Comparison of ENCODE assay signal across 10 cellular contexts in genomic region chr5:124411089-124411488, GRCh38.
DNase-seq lines count a peak whose midpoint lies in the region; ATAC-seq and TF ChIP-seq lines count a peak whose summit lies in the region.
"Had no signal": no experiment of that assay in that cellular context is flagged by ENCODE, and none has a peak within 500 bp of the region (broad histone marks: within the 10 kb centered on the region; RNA-seq: fewer than 3 reads in every experiment).

No MANE protein-coding gene starts in this region.

- peak overlapping the region; percentile 24; the same call in 1 of the 2 replicates for H3K9ac ChIP-seq in SU-DHL-6 (ENCODE audit: low read length)

- no peaks in the 10 kb centered on the region for H3F3A ChIP-seq in SU-DHL-6 (ENCODE audit: insufficient read depth)

- TF ChIP-seq CTCF in SU-DHL-6 (IDR thresholded peaks at IDR 0.05; ENCODE audit: insufficient read depth, low read length, poor library complexity, severe bottlenecking) (no peak), osteoblast (IDR thresholded peaks at IDR 0.05; ENCODE audit: extremely low read depth, low read depth, low read length) (peak; percentile 25)

- H3K36me3 ChIP-seq in SU-DHL-6 (ENCODE audit: low read length) (peaks cover 6% of the 10 kb centered on the region; the same call in 1 of the 2 replicates), osteoblast (ENCODE audit: insufficient read depth, low read length) (no peaks in the 10 kb centered on the region)

- H2AFZ ChIP-seq in SU-DHL-6 (ENCODE audit: low read depth, low read length, severe bottlenecking) (peak overlapping the region; percentile 21), osteoblast (ENCODE audit: low read length) (no peak overlapping the region)

- intact Hi-C loops in posterior vena cava (cut with DNase I) = no loop called here

- H4K20me1 ChIP-seq in SU-DHL-6 (ENCODE audit: low read depth, low read length) = no peaks in the 10 kb centered on the region
- no peaks in the 10 kb centered on the region for H4K20me1 ChIP-seq in osteoblast (ENCODE audit: insufficient read depth, low read length)

- ATAC-seq in GM19351 (IDR thresholded peaks at IDR 0.05; ENCODE audit: unreplicated experiment) (peak; percentile 41), HG02870 (IDR thresholded peaks at IDR 0.05; ENCODE audit: unreplicated experiment) (peak; percentile 37)

- H3K79me2 ChIP-seq in SU-DHL-6 (ENCODE audit: insufficient read depth, low read length) (no peaks in the 10 kb centered on the region), osteoblast (ENCODE audit: insufficient read depth, low read length) (no peaks in the 10 kb centered on the region)

- no peak for DNase-seq in osteoblast (ENCODE audit: insufficient read length, low spot score, missing footprints)
- DNase-seq in posterior vena cava (ENCODE audit: low spot score) = no peak
- no peak for DNase-seq in globus pallidus (ENCODE audit: low spot score)
- no peak for DNase-seq in GOT3 (lab: John Stamatoyannopoulos, UW)
- DNase-seq: activated CD4-positive, alpha-beta T cell treated with anti-CD3 and anti-CD28 coated beads, Interleukin-2, amount 50 U/mL, for 48 hours; testis had no signal

- H3K4me1 ChIP-seq in osteoblast (ENCODE audit: insufficient read depth, low read length) = no peaks in the 10 kb centered on the region

- H3K4me3 ChIP-seq in SU-DHL-6 (ENCODE audit: insufficient read depth, low read length, poor library complexity, severe bottlenecking) = peak overlapping the region; percentile 19
- no peak overlapping the region for H3K4me3 ChIP-seq in osteoblast (ENCODE audit: insufficient read depth, low read length)
- H3K4me3 ChIP-seq: lung, testis had no signal

- H3K27ac ChIP-seq in SU-DHL-6 (ENCODE audit: low read depth, low read length) (peak overlapping the region; percentile 75), osteoblast (ENCODE audit: low read depth, low read length) (no peak overlapping the region)
- H3K27ac ChIP-seq: testis had no signal

- H3K27me3 ChIP-seq in SU-DHL-6 (ENCODE audit: low read length) = no peaks in the 10 kb centered on the region
- H3K27me3 ChIP-seq in osteoblast (ENCODE audit: insufficient read depth, low read length) = no peaks in the 10 kb centered on the region
- H3K27me3 ChIP-seq: testis had no signal

- H3K4me2 ChIP-seq in SU-DHL-6 (ENCODE audit: low read depth, low read length, poor library complexity, severe bottlenecking) (peak overlapping the region; percentile 59), osteoblast (ENCODE audit: insufficient read depth, low read length) (no peak overlapping the region)

- H3K9me2 ChIP-seq in SU-DHL-6 (replicated peaks; ENCODE audit: insufficient read depth, low read length) = no peaks in the 10 kb centered on the region

- H3K9me3 ChIP-seq in SU-DHL-6 (ENCODE audit: insufficient read depth, low read length) (peaks cover 4% of the 10 kb centered on the region; the same call in 1 of the 2 replicates), osteoblast (ENCODE audit: low read depth, low read length) (no peaks in the 10 kb centered on the region)
- H3K9me3 ChIP-seq: testis had no signal
